1 cellular context compared by ENCODE assay signal in the genomic region with DNA sequence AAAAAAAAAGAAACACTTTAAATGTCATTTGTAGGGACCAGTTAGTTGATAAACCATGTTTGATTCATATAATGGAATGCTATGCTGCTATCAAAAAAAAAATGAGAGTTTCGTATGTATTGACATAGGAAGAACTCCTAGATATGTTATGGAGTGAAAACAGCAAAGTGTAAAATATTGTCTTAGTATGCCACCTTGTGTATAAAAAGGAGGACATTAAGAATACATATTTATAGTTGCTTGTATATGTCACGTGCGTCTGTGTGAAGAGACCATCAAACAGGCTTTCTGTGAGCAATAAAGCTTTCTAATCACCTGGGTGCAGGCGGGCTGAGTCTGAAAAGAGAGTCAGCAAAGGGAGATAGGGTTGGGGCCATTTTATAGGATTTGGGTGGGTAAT.
TF ChIP-seq lines count a peak whose summit lies in the region.

No MANE protein-coding gene starts in this region.

TF ChIP-seq in K562, 482 proteins besides CTCF, POLR2A, EP300 and RAD21 (continued from another document):
- TF ChIP-seq, protein P1, sequence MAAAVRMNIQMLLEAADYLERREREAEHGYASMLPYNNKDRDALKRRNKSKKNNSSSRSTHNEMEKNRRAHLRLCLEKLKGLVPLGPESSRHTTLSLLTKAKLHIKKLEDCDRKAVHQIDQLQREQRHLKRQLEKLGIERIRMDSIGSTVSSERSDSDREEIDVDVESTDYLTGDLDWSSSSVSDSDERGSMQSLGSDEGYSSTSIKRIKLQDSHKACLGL (CRISPR knock-in tag; IDR thresholded peaks at IDR 0.05; ENCODE audit: borderline replicate concordance, poor library complexity, severe bottlenecking), result no peak
- TF ChIP-seq ZNF583 (CRISPR knock-in tag; IDR thresholded peaks at IDR 0.05) (no peak), CBX5 (IDR thresholded peaks at IDR 0.05; ENCODE audit: borderline replicate concordance, low read depth) (no peak), RAD51 (IDR thresholded peaks at IDR 0.05; ENCODE audit: borderline replicate concordance, low read depth) (peak; percentile 55; the same call in 1 of the 2 replicates), SMARCB1 (IDR thresholded peaks at IDR 0.05; ENCODE audit: insufficient read length, low read depth) (no peak)
